Comparison of ENCODE assay signal across 8 cellular contexts in the genomic region with DNA sequence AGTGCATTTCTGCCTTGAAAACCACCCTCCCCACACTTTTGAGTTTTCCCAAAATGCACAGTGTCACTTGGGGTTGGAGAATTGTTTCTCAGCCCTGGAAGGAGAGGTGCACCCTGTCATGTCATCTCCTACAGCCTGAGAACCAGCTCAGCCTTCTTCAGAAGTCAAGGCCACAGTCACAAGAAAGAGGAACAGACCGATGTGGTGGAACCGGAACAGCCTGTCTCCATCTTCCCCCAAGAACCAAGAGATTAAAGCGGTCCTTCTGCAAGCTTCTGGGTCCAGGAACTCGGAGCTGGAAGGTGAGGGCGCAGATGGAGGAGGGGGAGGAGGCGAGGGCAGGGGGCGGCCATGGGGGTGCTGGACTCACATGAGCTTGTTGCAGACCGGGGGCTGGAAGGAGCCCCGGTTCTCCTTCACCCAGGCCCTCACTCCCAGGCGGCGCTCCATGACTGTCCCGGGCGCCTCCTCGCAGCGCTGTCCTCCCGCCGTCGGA. TPM values are rescaled to one million over a fixed set of nuclear protein-coding genes. Genes with fewer than 3 reads are reported as not detected.
DNase-seq lines count a peak whose midpoint lies in the region; ATAC-seq lines count a peak whose summit lies in the region.

No MANE protein-coding gene starts in this region.

- no peak for DNase-seq in adipocyte (ENCODE audit: low read depth)
- DNase-seq in immature natural killer cell, result no peak
- DNase-seq in stimulated activated naive CD8-positive, alpha-beta T cell treated with anti-CD3 and anti-CD28 coated beads, Interleukin-15, amount 100 ng/mL, for 72 hours, result no peak
- no peak for DNase-seq in NCI-H2029 treated with DMSO at 0.1 percent for 48 hours (lab: John Stamatoyannopoulos, UW)
- DNase-seq in NCI-H146 (lab: John Stamatoyannopoulos, UW), result no peak
- DNase-seq in GM19240 (ENCODE audit: insufficient read length, low spot score), result no peak

- peaks cover 24 to 29% of the 10 kb centered on the region in 2 donors for H3K4me1 Mint-ChIP-seq in immature natural killer cell
- H3K4me1 Mint-ChIP-seq in stimulated activated naive CD8-positive, alpha-beta T cell treated with anti-CD3 and anti-CD28 coated beads, Interleukin-15, amount 100 ng/mL, for 72 hours, result peaks cover 72% of the 10 kb centered on the region

- peaks cover 27% of the 10 kb centered on the region for H3K27me3 ChIP-seq in adipocyte (replicated peaks; ENCODE audit: control insufficient read depth, insufficient read depth, low read length)

- no peaks in the 10 kb centered on the region for H3K4me1 ChIP-seq in adipocyte (ENCODE audit: control insufficient read depth, insufficient read depth, low read length)

- no peaks in the 10 kb centered on the region for H3K9me3 ChIP-seq in adipocyte (ENCODE audit: control insufficient read depth, low read length)

- H3K36me3 ChIP-seq in adipocyte (ENCODE audit: control insufficient read depth, insufficient read depth, low read length, severe bottlenecking), result no peaks in the 10 kb centered on the region

- H3K4me3 Mint-ChIP-seq in immature natural killer cell, result peak overlapping the region; percentile 50 to 77 (median 69)
- peak overlapping the region; percentile 80 to 90 for H3K4me3 Mint-ChIP-seq in stimulated activated naive CD8-positive, alpha-beta T cell treated with anti-CD3 and anti-CD28 coated beads, Interleukin-15, amount 100 ng/mL, for 72 hours

- H3K9me3 Mint-ChIP-seq in immature natural killer cell, result peaks cover 0 to 2% (median 0%) of the 10 kb centered on the region in 6 donors
- no peaks in the 10 kb centered on the region for H3K9me3 Mint-ChIP-seq in stimulated activated naive CD8-positive, alpha-beta T cell treated with anti-CD3 and anti-CD28 coated beads, Interleukin-15, amount 100 ng/mL, for 72 hours

- peak; percentile 22 for ATAC-seq in GM18907 (IDR thresholded peaks at IDR 0.05; ENCODE audit: unreplicated experiment)
- peak; percentile 17 for ATAC-seq in HG03280 (IDR thresholded peaks at IDR 0.05; ENCODE audit: unreplicated experiment)
- peak; percentile 55 for ATAC-seq in stimulated activated naive CD8-positive, alpha-beta T cell treated with anti-CD3 and anti-CD28 coated beads, Interleukin-15, amount 100 ng/mL, for 72 hours

- H3K27me3 Mint-ChIP-seq in immature natural killer cell (ENCODE audit: low read depth in 3 of 3), result peaks cover 13 to 21% (median 14%) of the 10 kb centered on the region in 3 donors
- peaks cover 47% of the 10 kb centered on the region for H3K27me3 Mint-ChIP-seq in stimulated activated naive CD8-positive, alpha-beta T cell treated with anti-CD3 and anti-CD28 coated beads, Interleukin-15, amount 100 ng/mL, for 72 hours

- peaks cover 0 to 12% (median 0%) of the 10 kb centered on the region in 3 donors for H3K36me3 Mint-ChIP-seq in immature natural killer cell

- H3K27ac Mint-ChIP-seq in immature natural killer cell, result peak overlapping the region in 1 of 6 donors; percentile 16
- peak overlapping the region; percentile 14 to 93 for H3K27ac Mint-ChIP-seq in stimulated activated naive CD8-positive, alpha-beta T cell treated with anti-CD3 and anti-CD28 coated beads, Interleukin-15, amount 100 ng/mL, for 72 hours

- peak overlapping the region; percentile 72 for H3K4me3 ChIP-seq in adipocyte (ENCODE audit: low read length)

- H3K9ac ChIP-seq in adipocyte (ENCODE audit: low read length), result no peak overlapping the region

RNA-seq across cellular contexts. Expression of a gene that starts 0.2 kb away (rescaled TPM):
- under 1 TPM in 1 of 3 donors, not detected in 2; 0.50 TPM for polyA plus RNA-seq in immature natural killer cell

RNA-seq across cellular contexts. Expression of a gene that starts 28.2 kb away (rescaled TPM):
- not detected for polyA plus RNA-seq in immature natural killer cell
